In genomic region chr10:130127612-130128607, GRCh38 we compare ENCODE assay signal across 8 cellular contexts. TPM values are rescaled to one million over a fixed set of nuclear protein-coding genes. Genes with fewer than 3 reads are reported as not detected.
DNase-seq lines count a peak whose midpoint lies in the region; ATAC-seq, FAIRE-seq and TF ChIP-seq lines count a peak whose summit lies in the region.

No MANE protein-coding gene starts in this region.

- H3K9me3 Mint-ChIP-seq in activated CD4-positive, alpha-beta memory T cell treated with anti-CD3 and anti-CD28 coated beads for 36 hours, result no peaks in the 10 kb centered on the region

- peaks cover 19% of the 10 kb centered on the region for H3K27me3 Mint-ChIP-seq in activated CD4-positive, alpha-beta memory T cell treated with anti-CD3 and anti-CD28 coated beads for 36 hours

- no peaks in the 10 kb centered on the region for H3K9me1 ChIP-seq in endothelial cell of umbilical vein (replicated peaks; ENCODE audit: control insufficient read depth, extremely low read depth, insufficient read depth, low read length)

- no peak overlapping the region for H3K4me3 ChIP-seq in endothelial cell of umbilical vein (replicated peaks in 1 of 3; ENCODE audit: insufficient read depth in 1 of 3, low read depth in 1 of 3, low read length in 3 of 3)
- no peak overlapping the region for H3K4me3 ChIP-seq in testis

- H3K27me3 ChIP-seq in endothelial cell of umbilical vein (ENCODE audit: control insufficient read depth in 2 of 2, insufficient read depth in 2 of 2, low read length in 2 of 2) (peaks cover 5 to 8% of the 10 kb centered on the region in 2 experiments), testis (no peaks in the 10 kb centered on the region)

- no peaks in the 10 kb centered on the region for H3K36me3 ChIP-seq in endothelial cell of umbilical vein (ENCODE audit: control insufficient read depth in 2 of 2, extremely low read depth in 1 of 2, insufficient read depth in 2 of 2, low read length in 2 of 2)
- no peaks in the 10 kb centered on the region for H3K36me3 ChIP-seq in testis (ENCODE audit: low read depth, missing control alignments)

- no peaks in the 10 kb centered on the region for H3K36me3 Mint-ChIP-seq in activated CD4-positive, alpha-beta memory T cell treated with anti-CD3 and anti-CD28 coated beads for 36 hours

- CTCF ChIA-PET in activated CD4-positive, alpha-beta memory T cell treated with anti-CD3 and anti-CD28 coated beads for 36 hours (lab: Charles Lee), result interaction anchor here (0.7 to 4.6 kb wide), 18 partner anchors 9 to 1097 kb away, joined by 3 to 50 read pairs (median 5); partner anchors contain the start of genes C10orf143 and GLRX3
- CTCF ChIA-PET in endothelial cell of umbilical vein (lab: Charles Lee), result interaction anchor here (0.6 to 3.2 kb wide), 15 partner anchors 8 to 1949 kb away, joined by 3 to 26 read pairs (median 4); partner anchors contain the start of genes C10orf143 and GLRX3

- no peaks in the 10 kb centered on the region for H4K20me1 ChIP-seq in endothelial cell of umbilical vein (replicated peaks; ENCODE audit: control insufficient read depth, extremely low read depth, insufficient read depth, low read length)

- WGBS in testis, 2 donors, result 36 to 48% methylated on average over 12 of the region's 12 CpGs

- dilution Hi-C loops in endothelial cell of umbilical vein (cut with MboI; ENCODE audit: extremely low pct_ligation_motif_present, low sequenced_read_pairs), result no loop called here

- FAIRE-seq in endothelial cell of umbilical vein (lab: Jason Lieb, UNC), result peak; percentile 93

- intact Hi-C loops in activated CD4-positive, alpha-beta memory T cell treated with anti-CD3 and anti-CD28 coated beads for 36 hours (cut with micrococcal nuclease), result loop anchor here (1.0 to 5.0 kb wide), 5 partner anchors 8 to 1096 kb away; partner anchors contain the start of gene GLRX3
- intact Hi-C loops in endothelial cell of umbilical vein (cut with micrococcal nuclease) (loop anchor here (1.0 to 5.0 kb wide), 5 partner anchors 17 to 1863 kb away; no protein-coding TSS in a partner anchor), testis (cut with DNase I; ENCODE audit: low total_unique reads) (no loop called here)

- no peaks in the 10 kb centered on the region for H3K79me2 ChIP-seq in endothelial cell of umbilical vein (ENCODE audit: control insufficient read depth, insufficient read depth, low read length)

- no peak overlapping the region for H3K4me3 Mint-ChIP-seq in activated CD4-positive, alpha-beta memory T cell treated with anti-CD3 and anti-CD28 coated beads for 36 hours

- TF ChIP-seq POLR2A in endothelial cell of umbilical vein (IDR thresholded peaks at IDR 0.05; ENCODE audit: low read depth, low read length), result no peak
- TF ChIP-seq POLR2A in testis (IDR thresholded peaks at IDR 0.05), result no peak

- POLR2A ChIA-PET in activated CD4-positive, alpha-beta memory T cell treated with anti-CD3 and anti-CD28 coated beads for 36 hours (lab: Charles Lee), result interaction anchor here (0.6 to 2.5 kb wide), 4 partner anchors 8 to 1099 kb away, joined by 3 to 16 read pairs (median 4); partner anchors contain the start of genes C10orf143 and GLRX3
- POLR2A ChIA-PET in endothelial cell of umbilical vein (lab: Charles Lee), result no interaction called here

- H3K27ac ChIP-seq in endothelial cell of umbilical vein (ENCODE audit: insufficient read depth, low read depth, low read length) (no peak overlapping the region), testis (no peak overlapping the region)

- peak; percentile 99 for ATAC-seq in GM19043 (IDR thresholded peaks at IDR 0.05; ENCODE audit: low read depth, unreplicated experiment)
- ATAC-seq in HG03097 (IDR thresholded peaks at IDR 0.05; ENCODE audit: low FRiP score, unreplicated experiment), result peak; percentile 82

- no peak overlapping the region for H3K27ac Mint-ChIP-seq in activated CD4-positive, alpha-beta memory T cell treated with anti-CD3 and anti-CD28 coated beads for 36 hours

- no peak overlapping the region for H3K4me2 ChIP-seq in endothelial cell of umbilical vein (ENCODE audit: insufficient read depth, low read length)

- no peak overlapping the region for H3K9ac ChIP-seq in endothelial cell of umbilical vein (replicated peaks; ENCODE audit: extremely low read depth, insufficient read depth, low read length)

- no TSS peak for BruUV-seq in endothelial cell of umbilical vein (replicated peaks; lab: Mats Ljungman, UMichigan)

- peak overlapping the region; percentile 50 for H2AFZ ChIP-seq in endothelial cell of umbilical vein (ENCODE audit: low read depth, low read length)

- DNase-seq in COR-L47 (lab: John Stamatoyannopoulos, UW) (peak; percentile 23), NCI-H345 treated with DMSO at 0.1 percent for 48 hours (lab: John Stamatoyannopoulos, UW; ENCODE audit: unreplicated experiment) (peak; percentile 18), endothelial cell of umbilical vein (ENCODE audit: low read depth, low spot score) (peak; percentile 76), midbrain (lab: John Stamatoyannopoulos, UW) (peak; percentile 64), testis (peak; percentile 58)
- peak; percentile 73 for DNase-seq in activated CD4-positive, alpha-beta memory T cell treated with anti-CD3 and anti-CD28 coated beads for 36 hours

- H3K4me1 ChIP-seq in endothelial cell of umbilical vein (ENCODE audit: control insufficient read depth, extremely low read depth, insufficient read depth, low read length) (no peaks in the 10 kb centered on the region), testis (no peaks in the 10 kb centered on the region)

- no peaks in the 10 kb centered on the region for H3K9me3 ChIP-seq in endothelial cell of umbilical vein (replicated peaks; ENCODE audit: control insufficient read depth, insufficient read depth, low read length)
- H3K9me3 ChIP-seq in testis, result no peaks in the 10 kb centered on the region

- TF ChIP-seq CTCF in endothelial cell of umbilical vein (IDR thresholded peaks at IDR 0.05; ENCODE audit: extremely low read depth in 1 of 2, insufficient read depth in 1 of 2, low read depth in 1 of 2, low read length in 2 of 2) (peak; percentile 73), testis (IDR thresholded peaks at IDR 0.05) (peak in 2 of 3 experiments; percentile 36 to 58)

- peaks cover 5% of the 10 kb centered on the region for H3K4me1 Mint-ChIP-seq in activated CD4-positive, alpha-beta memory T cell treated with anti-CD3 and anti-CD28 coated beads for 36 hours (ENCODE audit: low read depth)

TF ChIP-seq in endothelial cell of umbilical vein, 7 proteins besides CTCF, POLR2A, EP300 and RAD21:
- TF ChIP-seq MYC (IDR thresholded peaks at IDR 0.05; ENCODE audit: low read depth, low read length), result no peak
- TF ChIP-seq GATA2 (IDR thresholded peaks at IDR 0.05; ENCODE audit: insufficient read depth, insufficient read length, low read depth, low read length), result peak; percentile 74
- peak; percentile 21 for TF ChIP-seq EZH2 (IDR thresholded peaks at IDR 0.05; ENCODE audit: borderline replicate concordance, low read depth, low read length, severe bottlenecking)
- peak; percentile 24 for TF ChIP-seq MAX (IDR thresholded peaks at IDR 0.05; ENCODE audit: insufficient read depth, insufficient read length)
- no peak for TF ChIP-seq JUN (IDR thresholded peaks at IDR 0.05; ENCODE audit: borderline replicate concordance, insufficient read depth, insufficient read length, low read depth)
- TF ChIP-seq FOS (IDR thresholded peaks at IDR 0.05; ENCODE audit: borderline replicate concordance, insufficient read depth, low read length), result no peak

RNA-seq across cellular contexts. Expression of gene GLRX3, which starts 8.3 kb away (rescaled TPM):
- 100 to 1,000 TPM; 112 to 113 TPM for total RNA-seq in activated CD4-positive, alpha-beta memory T cell treated with anti-CD3 and anti-CD28 coated beads for 36 hours
- 132 and 137 TPM in 2 replicates for total RNA-seq in endothelial cell of umbilical vein
- polyA plus RNA-seq in endothelial cell of umbilical vein, result 57.0 and 71.6 TPM in 2 replicates
- polyA plus RNA-seq in endothelial cell of umbilical vein (2011; cell fraction: cytosol; rRNA removed), result 99.3 and 117 TPM in 2 replicates
- polyA plus RNA-seq in endothelial cell of umbilical vein (2011; cell fraction: nucleus; rRNA removed), result 53.5 and 54.2 TPM in 2 replicates
- polyA plus RNA-seq in endothelial cell of umbilical vein (2012), result 151 and 198 TPM in 2 replicates
- polyA minus RNA-seq in endothelial cell of umbilical vein, result 21.7 and 22.4 TPM in 2 replicates
- polyA minus RNA-seq in endothelial cell of umbilical vein (2011; cell fraction: cytosol; rRNA and poly(A)+ RNA removed), result 31.9 TPM
- polyA minus RNA-seq in endothelial cell of umbilical vein (2011; cell fraction: nucleus; rRNA and poly(A)+ RNA removed), result 21.2 and 30.2 TPM in 2 replicates
- total RNA-seq in testis, result 10 to 100 TPM; 60.8 to 63.5 TPM
- 141 TPM for polyA plus RNA-seq in testis (ENCODE audit: insufficient read depth, low read depth, low replicate concordance)

RNA-seq across cellular contexts. Expression of gene C10orf143, which starts 17.3 kb away (rescaled TPM):
- 1 to 10 TPM; 2.5 to 3.0 TPM for total RNA-seq in activated CD4-positive, alpha-beta memory T cell treated with anti-CD3 and anti-CD28 coated beads for 36 hours
- total RNA-seq in endothelial cell of umbilical vein (0.44 and 0.92 TPM in 2 replicates), testis (1 to 10 TPM; 3.7 to 7.6 TPM)
- polyA plus RNA-seq in endothelial cell of umbilical vein (0.26 and 0.53 TPM in 2 replicates), testis (ENCODE audit: insufficient read depth, low read depth, low replicate concordance) (7.2 TPM)
- polyA plus RNA-seq in endothelial cell of umbilical vein (2011; cell fraction: cytosol; rRNA removed), result 0.50 and 0.55 TPM in 2 replicates
- polyA plus RNA-seq in endothelial cell of umbilical vein (2011; cell fraction: nucleus; rRNA removed), result 0.58 and 0.71 TPM in 2 replicates
- polyA plus RNA-seq in endothelial cell of umbilical vein (2012), result 0.83 and 0.88 TPM in 2 replicates
- 0.45 TPM in 1 of 2 replicates, not detected in the other for polyA minus RNA-seq in endothelial cell of umbilical vein
- polyA minus RNA-seq in endothelial cell of umbilical vein (2011; cell fraction: cytosol; rRNA and poly(A)+ RNA removed), result not detected
- not detected in 2 replicates for polyA minus RNA-seq in endothelial cell of umbilical vein (2011; cell fraction: nucleus; rRNA and poly(A)+ RNA removed)

Comparison
In these comparisons a context has a peak if more than half of its experiments do, and no peak if none do; other contexts are left out.
1. DNase-seq: peak in every context shown above with its lines; median percentile 76 in endothelial cell of umbilical vein; 73 in activated CD4-positive, alpha-beta memory T cell treated with anti-CD3 and anti-CD28 coated beads for 36 hours; 64 in midbrain; 58 in testis; 23 in COR-L47; 18 in NCI-H345 treated with DMSO at 0.1 percent for 48 hours.